In genomic region chr11:65615229-65615949, GRCh38 we compare ENCODE assay signal across 8 cellular contexts. TPM values are rescaled to one million over a fixed set of nuclear protein-coding genes. Genes with fewer than 3 reads are reported as not detected.
DNase-seq lines count a peak whose midpoint lies in the region; ATAC-seq and TF ChIP-seq lines count a peak whose summit lies in the region.

Gene PCNX3, plus strand, starts transcription at chr11:65615776. Its CDS starts 536 bp downstream, at chr11:65616312.

- H3K27ac ChIP-seq in spleen, result peak within 1 kb of the TSS; percentile 92 to 99 (median 97)

- H3K27ac Mint-ChIP-seq in central memory CD8-positive, alpha-beta T cell (ENCODE audit: low read depth), result peak within 1 kb of the TSS; percentile 85

- peak in 1 of 3 donors; percentile 44 for TF ChIP-seq POLR2A in spleen (IDR thresholded peaks at IDR 0.05)

- H3K4me3 Mint-ChIP-seq in central memory CD8-positive, alpha-beta T cell, result peak within 1 kb of the TSS; percentile 96

- no peaks in the 10 kb centered on the region for H3K27me3 ChIP-seq in spleen (replicated peaks in 1 of 7)

- DNase-seq in AG08396 (ENCODE audit: low spot score) (peak; percentile 100), NCI-H446 (lab: John Stamatoyannopoulos, UW) (peak; percentile 100), inferior parietal cortex (ENCODE audit: extremely low spot score) (peak; percentile 100), spleen (peak; percentile 100)
- DNase-seq in activated CD4-positive, CD25-positive, alpha-beta regulatory T cell treated with anti-CD3 and anti-CD28 coated beads, Interleukin-2, amount 50 U/mL, for 16 hours (ENCODE audit: low read depth, low spot score), result peak; percentile 100
- DNase-seq in central memory CD8-positive, alpha-beta T cell (ENCODE audit: low spot score in 2 of 2), result peak; percentile 98 to 100

- peaks cover 21% of the 10 kb centered on the region for H3K36me3 Mint-ChIP-seq in central memory CD8-positive, alpha-beta T cell (ENCODE audit: insufficient read depth)

- no peaks in the 10 kb centered on the region for H3K9me3 ChIP-seq in spleen

- TF ChIP-seq CTCF in spleen (IDR thresholded peaks at IDR 0.05 in 8 of 11, conservative IDR thresholded peaks at IDR 0.05 in 3 of 11), result peak in 4 of 11 experiments; percentile 15 to 36 (median 33)

- 0% methylated on average over 37 to 55 of the region's 55 CpGs for WGBS in spleen, 5 donors

- peaks cover 41 to 79% (median 56%) of the 10 kb centered on the region in 6 donors for H3K4me1 ChIP-seq in spleen

- no peaks in the 10 kb centered on the region for H3K9me3 Mint-ChIP-seq in central memory CD8-positive, alpha-beta T cell

- ATAC-seq in GM19025 (IDR thresholded peaks at IDR 0.05; ENCODE audit: low read depth, unreplicated experiment) (peak; percentile 74), HG03342 (IDR thresholded peaks at IDR 0.05; ENCODE audit: unreplicated experiment) (peak; percentile 74)
- peak; percentile 89 for ATAC-seq in central memory CD8-positive, alpha-beta T cell (replicated peaks; ENCODE audit: extremely low read depth, poor library complexity, severe bottlenecking)

- intact Hi-C loops in spleen (cut with DNase I; ENCODE audit: low total_unique reads), result no loop called here

- H3K27me3 Mint-ChIP-seq in central memory CD8-positive, alpha-beta T cell, result no peaks in the 10 kb centered on the region

- H3K4me3 ChIP-seq in spleen, result peak within 1 kb of the TSS; percentile 88 to 98 (median 96)

- H3K36me3 ChIP-seq in spleen, result peaks cover 10 to 62% (median 39%) of the 10 kb centered on the region in 6 donors

- H3K4me1 Mint-ChIP-seq in central memory CD8-positive, alpha-beta T cell, result peaks cover 32% of the 10 kb centered on the region

RNA-seq across cellular contexts. Expression of gene PCNX3, which starts in this region (rescaled TPM):
- 10 to 100 TPM; 38.6 to 51.3 (median 47.4) TPM for total RNA-seq in spleen
- 10 to 100 TPM in 2 of 3 donors, 1 to 10 TPM in 1; 9.2 to 24.9 (median 17.7) TPM for polyA plus RNA-seq in spleen

Comparison
In these comparisons a context has a peak if more than half of its experiments do, and no peak if none do; other contexts are left out.
1. Peak in every context shown above with its lines: DNase-seq, ATAC-seq, H3K4me3 ChIP-seq and H3K27ac ChIP-seq.